Comparison of ENCODE assay signal across 7 cellular contexts in the genomic region with DNA sequence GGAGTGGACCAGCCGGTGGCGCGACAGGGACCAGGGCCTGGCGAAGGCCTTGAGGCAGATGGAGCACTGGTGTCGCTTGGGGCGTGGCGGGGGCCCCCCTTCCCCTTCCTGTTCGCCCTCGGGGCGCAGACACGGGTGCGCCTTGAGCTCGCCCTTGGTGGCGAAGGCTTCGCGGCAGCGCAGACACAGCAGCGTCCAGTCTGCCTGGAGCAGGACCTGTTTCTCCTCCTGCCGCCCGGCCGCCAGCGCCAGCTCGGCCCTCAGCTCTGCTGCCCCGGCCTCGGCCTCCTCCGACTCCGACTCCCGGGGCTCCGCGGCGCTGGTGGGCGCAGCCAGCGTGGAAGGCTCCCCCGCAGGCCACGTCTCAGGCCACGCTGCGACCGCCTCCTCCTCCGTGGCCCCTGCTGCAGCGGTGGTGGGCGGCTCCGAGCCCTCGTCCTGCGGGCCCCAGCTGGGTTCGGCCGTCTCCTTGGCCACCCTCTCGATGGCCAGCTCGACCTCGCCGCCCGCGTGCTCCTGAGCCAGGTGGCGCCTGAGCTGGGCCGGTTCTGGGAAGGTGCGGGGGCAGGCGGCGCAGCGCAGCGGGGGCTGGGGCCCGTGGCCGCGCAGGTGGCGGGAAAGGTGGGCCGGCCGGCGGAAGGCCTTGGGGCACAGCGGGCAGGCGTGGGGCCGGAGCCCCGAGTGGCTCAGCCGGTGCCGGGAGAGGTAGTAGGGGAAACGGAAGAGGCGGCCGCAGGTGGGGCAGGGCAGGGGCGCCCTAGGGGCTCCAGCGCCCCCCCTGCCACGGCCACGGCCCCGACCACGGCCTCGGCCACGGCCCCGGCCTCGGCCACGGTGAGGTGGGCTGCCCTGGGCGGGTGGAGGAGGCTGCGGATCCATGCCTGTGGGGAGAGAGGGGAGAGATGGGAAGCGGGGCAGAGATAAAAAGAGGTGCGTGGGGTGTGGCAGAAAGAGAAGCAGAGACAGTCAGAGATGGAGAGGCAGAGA. TPM values are rescaled to one million over a fixed set of nuclear protein-coding genes. Genes with fewer than 3 reads are reported as not detected.
DNase-seq lines count a peak whose midpoint lies in the region; ATAC-seq and TF ChIP-seq lines count a peak whose summit lies in the region.
"Had no signal": no experiment of that assay in that cellular context is flagged by ENCODE, and none has a peak within 500 bp of the region (broad histone marks: within the 10 kb centered on the region; RNA-seq: fewer than 3 reads in every experiment).

No MANE protein-coding gene starts in this region.

- TF ChIP-seq CTCF in mammary epithelial cell (conservative IDR thresholded peaks at IDR 0.05 in 1 of 2, IDR thresholded peaks at IDR 0.05 in 1 of 2; ENCODE audit: extremely low read depth in 1 of 2, insufficient read depth in 1 of 2, low read depth in 1 of 2, low read length in 2 of 2) (no peak), osteocyte (IDR thresholded peaks at IDR 0.05) (no peak)

- H3K27me3 ChIP-seq in HUES48 (ENCODE audit: control insufficient read depth, insufficient read depth, low read length) (no peaks in the 10 kb centered on the region), mammary epithelial cell (ENCODE audit: insufficient read depth, low read length) (no peaks in the 10 kb centered on the region)

- intact Hi-C loops in mammary epithelial cell (cut with micrococcal nuclease) = no loop called here

- peaks cover 16% of the 10 kb centered on the region for H3K36me3 Mint-ChIP-seq in osteocyte (ENCODE audit: unreplicated experiment)

- H3K9ac ChIP-seq in HUES48 (ENCODE audit: low read depth, low read length) = peak overlapping the region; percentile 61; the same call in 1 of the 2 replicates
- H3K9ac ChIP-seq in mammary epithelial cell (ENCODE audit: insufficient read depth, low read length) = peak overlapping the region; percentile 52

- H3K4me3 Mint-ChIP-seq in osteocyte (ENCODE audit: unreplicated experiment) = peak overlapping the region; percentile 91

- H3K4me3 ChIP-seq in HUES48 (ENCODE audit: low read depth, low read length) (peak overlapping the region; percentile 82), mammary epithelial cell (replicated peaks in 1 of 3; ENCODE audit: insufficient read depth in 1 of 3, low read depth in 2 of 3, low read length in 3 of 3) (peak overlapping the region; percentile 93 to 98 (median 96))

- H3K9me3 ChIP-seq in HUES48 (ENCODE audit: control insufficient read depth, insufficient read depth, low read length) (no peaks in the 10 kb centered on the region), mammary epithelial cell (replicated peaks; ENCODE audit: insufficient read depth, low read length) (no peaks in the 10 kb centered on the region)

- no peak for ATAC-seq in GM21367 (IDR thresholded peaks at IDR 0.05; ENCODE audit: unreplicated experiment)

- peak overlapping the region; percentile 81 for H3K4me2 ChIP-seq in mammary epithelial cell (ENCODE audit: insufficient read depth, low read depth, low read length)

- no peaks in the 10 kb centered on the region for H3K9me3 Mint-ChIP-seq in osteocyte (ENCODE audit: unreplicated experiment)

- H3K36me3 ChIP-seq in HUES48 (ENCODE audit: control insufficient read depth, insufficient read depth, low read length) (peaks cover 17% of the 10 kb centered on the region), mammary epithelial cell (ENCODE audit: insufficient read depth, low read length) (peaks cover 5% of the 10 kb centered on the region)

- peaks cover 19% of the 10 kb centered on the region for H3K79me2 ChIP-seq in mammary epithelial cell (ENCODE audit: insufficient read depth, low read length)

- WGBS in mammary epithelial cell (ENCODE audit: low coverage, missing lambda C conversion rate) = 80% methylated on average over 1 of the region's 90 CpGs

- no peaks in the 10 kb centered on the region for H4K20me1 ChIP-seq in mammary epithelial cell (ENCODE audit: insufficient read depth, low read length)

- H3K27ac Mint-ChIP-seq in osteocyte (ENCODE audit: unreplicated experiment) = peak overlapping the region; percentile 90

- no peak overlapping the region for H3K27ac ChIP-seq in HUES48 (ENCODE audit: low read depth, low read length)
- no peak overlapping the region for H3K27ac ChIP-seq in mammary epithelial cell (ENCODE audit: insufficient read depth, low read depth, low read length)

- BruUV-seq in mammary epithelial cell (replicated peaks; lab: Mats Ljungman, UMichigan) = no TSS peak

- in situ Hi-C loops in mammary epithelial cell (cut with MboI; ENCODE audit: low sequenced_read_pairs in 2 of 2) = no loop called here

- peaks cover 13% of the 10 kb centered on the region for H3K4me1 Mint-ChIP-seq in osteocyte (ENCODE audit: unreplicated experiment)

- H3K4me1 ChIP-seq in HUES48 (ENCODE audit: control insufficient read depth, insufficient read depth, low read length) = no peaks in the 10 kb centered on the region; the same call in 1 of the 2 replicates
- H3K4me1 ChIP-seq in mammary epithelial cell (ENCODE audit: insufficient read depth, low read length) = peaks cover 10% of the 10 kb centered on the region

- no peak overlapping the region for H2AFZ ChIP-seq in mammary epithelial cell (ENCODE audit: low read depth, low read length)

- no peaks in the 10 kb centered on the region for H3K27me3 Mint-ChIP-seq in osteocyte (ENCODE audit: unreplicated experiment)

- CTCF ChIA-PET in mammary epithelial cell (lab: Charles Lee; ENCODE audit: low non-redundant PET) = no interaction called here

- dilution Hi-C loops in mammary epithelial cell (cut with HindIII; ENCODE audit: low sequenced_read_pairs) = no loop called here

- DNase-seq in mammary epithelial cell (no peak), osteocyte (ENCODE audit: extremely low spot score, unreplicated experiment) (no peak), dermis blood vessel endothelial cell (no peak), HuH-7 (ENCODE audit: low spot score) (no peak)
- DNase-seq: effector CD4-positive, alpha-beta T cell had no signal

RNA-seq across cellular contexts. Expression of a gene that starts 1.6 kb away (rescaled TPM):
- 10 to 100 TPM in 1 of 2 donors, 1 to 10 TPM in 1; 6.0 to 13.7 TPM for total RNA-seq in mammary epithelial cell
- 2.7 TPM for polyA plus RNA-seq in mammary epithelial cell
- polyA minus RNA-seq in mammary epithelial cell = 0.52 TPM
- total RNA-seq in osteocyte = 27.4 and 29.2 TPM in 2 replicates
- total RNA-seq in dermis blood vessel endothelial cell = 3.2 and 6.7 TPM in 2 replicates

RNA-seq across cellular contexts. Expression of a gene that starts 20.3 kb away (rescaled TPM):
- total RNA-seq in mammary epithelial cell = 10 to 100 TPM in 1 of 2 donors, 1 to 10 TPM in 1; 5.3 to 13.4 TPM
- polyA plus RNA-seq in mammary epithelial cell = 3.7 TPM
- polyA minus RNA-seq in mammary epithelial cell = 15.5 TPM
- total RNA-seq in osteocyte = 17.0 and 19.1 TPM in 2 replicates
- total RNA-seq in dermis blood vessel endothelial cell = 3.9 and 4.9 TPM in 2 replicates

RNA-seq across cellular contexts. Expression of a gene that starts 21.0 kb away (rescaled TPM):
- 10 to 100 TPM; 11.0 to 14.3 TPM for total RNA-seq in mammary epithelial cell
- 6.9 TPM for polyA plus RNA-seq in mammary epithelial cell
- polyA minus RNA-seq in mammary epithelial cell = 4.6 TPM
- 15.5 and 15.6 TPM in 2 replicates for total RNA-seq in osteocyte
- 12.3 and 14.8 TPM in 2 replicates for total RNA-seq in dermis blood vessel endothelial cell

RNA-seq across cellular contexts. Expression of a gene that starts 26.4 kb away (rescaled TPM):
- total RNA-seq in mammary epithelial cell (1 to 10 TPM; 1.5 to 8.8 TPM), osteocyte (16.9 and 19.2 TPM in 2 replicates), dermis blood vessel endothelial cell (1.4 and 2.6 TPM in 2 replicates)
- 2.1 TPM for polyA plus RNA-seq in mammary epithelial cell
- polyA minus RNA-seq in mammary epithelial cell = 2.9 TPM

RNA-seq across cellular contexts. Expression of a gene that starts 33.7 kb away (rescaled TPM):
- not detected for total RNA-seq in mammary epithelial cell
- not detected for polyA plus RNA-seq in mammary epithelial cell
- polyA minus RNA-seq in mammary epithelial cell = not detected
- total RNA-seq in osteocyte = not detected in 2 replicates
- total RNA-seq in dermis blood vessel endothelial cell = 0.17 and 0.74 TPM in 2 replicates
